Comparison of ENCODE assay signal across 7 cellular contexts in the genomic region with DNA sequence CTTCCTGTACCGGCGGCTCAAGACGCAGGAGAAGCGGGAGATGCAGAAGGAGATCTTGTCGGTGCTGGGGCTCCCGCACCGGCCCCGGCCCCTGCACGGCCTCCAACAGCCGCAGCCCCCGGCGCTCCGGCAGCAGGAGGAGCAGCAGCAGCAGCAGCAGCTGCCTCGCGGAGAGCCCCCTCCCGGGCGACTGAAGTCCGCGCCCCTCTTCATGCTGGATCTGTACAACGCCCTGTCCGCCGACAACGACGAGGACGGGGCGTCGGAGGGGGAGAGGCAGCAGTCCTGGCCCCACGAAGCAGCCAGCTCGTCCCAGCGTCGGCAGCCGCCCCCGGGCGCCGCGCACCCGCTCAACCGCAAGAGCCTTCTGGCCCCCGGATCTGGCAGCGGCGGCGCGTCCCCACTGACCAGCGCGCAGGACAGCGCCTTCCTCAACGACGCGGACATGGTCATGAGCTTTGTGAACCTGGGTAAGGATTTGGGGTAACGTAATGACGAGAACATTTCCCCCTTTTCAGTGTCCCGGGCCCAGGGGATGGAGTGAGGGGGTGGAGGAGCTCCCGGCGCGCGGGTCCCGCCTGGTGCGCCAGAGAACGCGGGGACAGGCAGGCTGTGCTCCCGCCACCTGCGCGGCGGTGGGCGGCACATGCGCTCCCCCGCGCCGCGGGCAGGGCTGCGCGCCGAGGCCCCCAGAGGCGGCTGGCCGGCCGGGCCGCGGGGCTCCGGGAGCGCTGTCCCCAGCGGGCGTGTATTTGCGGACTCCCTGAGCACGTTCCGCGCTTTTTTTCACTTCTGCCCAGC. TPM values are rescaled to one million over a fixed set of nuclear protein-coding genes. Genes with fewer than 3 reads are reported as not detected.
DNase-seq lines count a peak whose midpoint lies in the region; ATAC-seq and TF ChIP-seq lines count a peak whose summit lies in the region.

No MANE protein-coding gene starts in this region.

- TF ChIP-seq CTCF in GM10248 (IDR thresholded peaks at IDR 0.05; ENCODE audit: control extremely low read depth, extremely low read depth, low read depth, missing control alignments) (no peak), ascending aorta (IDR thresholded peaks at IDR 0.05) (no peak), tibial nerve (IDR thresholded peaks at IDR 0.05) (no peak)

- H3K4me3 ChIP-seq in ascending aorta: peak overlapping the region; percentile 54 to 90
- peak overlapping the region; percentile 34 to 62 (median 48) for H3K4me3 ChIP-seq in tibial nerve

- H3K4me1 ChIP-seq in ascending aorta (peaks cover 20 to 21% of the 10 kb centered on the region in 2 donors), tibial nerve (peaks cover 0 to 42% (median 20%) of the 10 kb centered on the region in 4 donors)

- H3K36me3 ChIP-seq in ascending aorta (no peaks in the 10 kb centered on the region), tibial nerve (no peaks in the 10 kb centered on the region)

- peak; percentile 6 for ATAC-seq in HG03280 (IDR thresholded peaks at IDR 0.05; ENCODE audit: unreplicated experiment)
- no peak for ATAC-seq in HG03159 (IDR thresholded peaks at IDR 0.05; ENCODE audit: unreplicated experiment)

- no peak for TF ChIP-seq POLR2A in tibial nerve (IDR thresholded peaks at IDR 0.05)

- intact Hi-C loops in ascending aorta (cut with DNase I): loop anchor here (5.0 to 10.0 kb wide), 2 partner anchors 335 to 487 kb away; partner anchors contain the start of gene BLOC1S5

- H3K27me3 ChIP-seq in ascending aorta (peaks cover 17% of the 10 kb centered on the region), tibial nerve (peaks cover 0 to 61% of the 10 kb centered on the region in 2 donors)

- POLR2A ChIA-PET in GM10248 (lab: Yijun Ruan, JAX): no interaction called here

- H3K9me3 ChIP-seq in ascending aorta (no peaks in the 10 kb centered on the region), tibial nerve (no peaks in the 10 kb centered on the region)

- DNase-seq in GM10248 (ENCODE audit: extremely low spot score) (peak; percentile 31), ascending aorta (ENCODE audit: low spot score in 2 of 2) (no peak), left kidney (ENCODE audit: low read depth, low spot score) (peak; percentile 67), tibial nerve (ENCODE audit: low spot score in 2 of 2) (no peak), NCI-H2196 (lab: John Stamatoyannopoulos, UW; ENCODE audit: unreplicated experiment) (no peak)

- 1% methylated on average over 21 to 68 of the region's 86 CpGs for WGBS in tibial nerve, 2 donors

- no peak for TF ChIP-seq EP300 in tibial nerve (IDR thresholded peaks at IDR 0.05)

- CTCF ChIA-PET in GM10248 (lab: Yijun Ruan, JAX): interaction anchor here (1.2 to 1.4 kb wide), 4 partner anchors 9 to 493 kb away, joined by 3 to 5 read pairs (median 5); no protein-coding TSS in a partner anchor

- H3K27ac ChIP-seq in ascending aorta (no peak overlapping the region), tibial nerve (peak overlapping the region in 1 of 4 donors; percentile 36)

RNA-seq across cellular contexts. Expression of gene BMP6, which starts 1.5 kb away (rescaled TPM):
- total RNA-seq in ascending aorta: 16.0 TPM
- 1 to 10 TPM; 4.8 to 8.8 (median 7.3) TPM for total RNA-seq in tibial nerve

Comparison
In these comparisons a context has a peak if more than half of its experiments do, and no peak if none do; other contexts are left out.
1. DNase-seq: peak in GM10248 (single experiment) and left kidney (single experiment); none in ascending aorta (0 of 2), tibial nerve (0 of 2) and NCI-H2196 (single experiment).